ENCODE assay signal across 8 cellular contexts in genomic region chr3:196867155-196867506, GRCh38. TPM values are rescaled to one million over a fixed set of nuclear protein-coding genes. Genes with fewer than 3 reads are reported as not detected.
DNase-seq lines count a peak whose midpoint lies in the region; ATAC-seq and TF ChIP-seq lines count a peak whose summit lies in the region.

No MANE protein-coding gene starts in this region.

- peak overlapping the region; percentile 92 for H4K91ac ChIP-seq in trophoblast cell (ENCODE audit: low read depth, low read length)

- H3K9ac ChIP-seq in OCI-LY3 (ENCODE audit: low read length) (peak overlapping the region; percentile 68), trophoblast cell (ENCODE audit: low read length) (no peak overlapping the region)

- peaks cover 7% of the 10 kb centered on the region for H3K36me3 Mint-ChIP-seq in endothelial cell (ENCODE audit: low read depth, unreplicated experiment)

- no peaks in the 10 kb centered on the region for H3K27me3 ChIP-seq in OCI-LY3 (ENCODE audit: low read depth, low read length)
- H3K27me3 ChIP-seq in trophoblast cell (ENCODE audit: insufficient read depth, low read length), result no peaks in the 10 kb centered on the region

- no peak overlapping the region for H3K23ac ChIP-seq in trophoblast cell (ENCODE audit: low read length)

- peaks cover 13% of the 10 kb centered on the region for H3K4me1 Mint-ChIP-seq in endothelial cell (ENCODE audit: unreplicated experiment)

- peaks cover 44% of the 10 kb centered on the region for H3K79me2 ChIP-seq in OCI-LY3 (ENCODE audit: low read length)
- H3K79me2 ChIP-seq in trophoblast cell (ENCODE audit: control insufficient read depth, insufficient read depth, low read length, poor library complexity), result peaks cover 15% of the 10 kb centered on the region

- no peak for ATAC-seq in HG03095 (IDR thresholded peaks at IDR 0.05; ENCODE audit: unreplicated experiment)

- H2AFZ ChIP-seq in OCI-LY3 (ENCODE audit: low read depth, low read length) (peak overlapping the region; percentile 82), trophoblast cell (ENCODE audit: insufficient read depth, low read length, poor library complexity) (peak overlapping the region; percentile 100)

- H3K9me3 ChIP-seq in OCI-LY3 (ENCODE audit: insufficient read depth, low read length) (no peaks in the 10 kb centered on the region), trophoblast cell (ENCODE audit: insufficient read depth, low read depth, low read length) (no peaks in the 10 kb centered on the region)

- H3K36me3 ChIP-seq in OCI-LY3 (replicated peaks; ENCODE audit: low read depth, low read length) (no peaks in the 10 kb centered on the region), trophoblast cell (ENCODE audit: control insufficient read depth in 1 of 2, insufficient read depth in 2 of 2, low read length in 2 of 2) (peaks cover 3 to 6% of the 10 kb centered on the region in 2 experiments)

- peaks cover 9% of the 10 kb centered on the region for H3K79me1 ChIP-seq in trophoblast cell (ENCODE audit: low read length)

- peaks cover 7% of the 10 kb centered on the region for H3K27me3 Mint-ChIP-seq in endothelial cell (ENCODE audit: unreplicated experiment)

- peaks cover 13% of the 10 kb centered on the region; the same call in 1 of the 2 replicates for H4K20me1 ChIP-seq in OCI-LY3 (ENCODE audit: insufficient read depth, low read length)

- peak overlapping the region; percentile 90 for H3K4me2 ChIP-seq in OCI-LY3 (ENCODE audit: low read length)
- peak overlapping the region; percentile 65 for H3K4me2 ChIP-seq in trophoblast cell (ENCODE audit: low read length)

- H3K27ac Mint-ChIP-seq in endothelial cell (ENCODE audit: unreplicated experiment), result peak overlapping the region; percentile 96

- H3K18ac ChIP-seq in trophoblast cell (ENCODE audit: low read length), result peak overlapping the region; percentile 99

- WGBS in trophoblast cell (ENCODE audit: extremely low coverage, insufficient coverage, insufficient read length), result no CpG with 5 or more reads among the region's 6 CpGs

- H4K12ac ChIP-seq in trophoblast cell (ENCODE audit: low read depth, low read length), result peak overlapping the region; percentile 98

- H2BK120ac ChIP-seq in trophoblast cell (ENCODE audit: insufficient read depth, low read length, poor library complexity), result peak overlapping the region; percentile 91

- H3K4me3 Mint-ChIP-seq in endothelial cell (ENCODE audit: unreplicated experiment), result peak overlapping the region; percentile 95

- peak overlapping the region; percentile 98 for H4K8ac ChIP-seq in trophoblast cell (ENCODE audit: low read depth, low read length)

- no peak overlapping the region for H2BK12ac ChIP-seq in trophoblast cell (ENCODE audit: low read length)

- peak overlapping the region; percentile 94 for H2AK5ac ChIP-seq in trophoblast cell (ENCODE audit: low read length)

- H3K27ac ChIP-seq in OCI-LY3 (ENCODE audit: low read length), result peak overlapping the region; percentile 18; the same call in 1 of the 2 replicates
- H3K27ac ChIP-seq in trophoblast cell (ENCODE audit: low read depth, low read length), result no peak overlapping the region

- no peak for DNase-seq in GM12865 (ENCODE audit: low read depth)
- no peak for DNase-seq in endothelial cell (ENCODE audit: low spot score)
- DNase-seq in trophoblast cell, result no peak
- DNase-seq in pons (ENCODE audit: low spot score), result no peak
- DNase-seq in stimulated activated CD4-positive, alpha-beta T cell treated with anti-CD3 and anti-CD28 coated beads, Interleukin-12 subunit alpha, Interleukin-12 subunit beta, amount 100 ng/mL, for 4 hours, result no peak
- DNase-seq in superior temporal gyrus (ENCODE audit: extremely low spot score), result no peak

- TF ChIP-seq CTCF in GM12865 (IDR thresholded peaks at IDR 0.05; ENCODE audit: insufficient read depth, low read depth, low read length, missing control alignments) (no peak), OCI-LY3 (IDR thresholded peaks at IDR 0.05; ENCODE audit: low read depth, low read length) (no peak), endothelial cell (IDR thresholded peaks at IDR 0.05; ENCODE audit: unreplicated experiment) (no peak)

- H3K4ac ChIP-seq in trophoblast cell (ENCODE audit: low read depth, low read length), result peak overlapping the region; percentile 95

- peak overlapping the region; percentile 97 for H3K14ac ChIP-seq in trophoblast cell (ENCODE audit: low read length)

- H3K4me1 ChIP-seq in OCI-LY3 (ENCODE audit: low read length) (peaks cover 13% of the 10 kb centered on the region), trophoblast cell (ENCODE audit: control insufficient read depth in 1 of 2, insufficient read depth in 2 of 2, low read length in 2 of 2) (peaks cover 6 to 11% of the 10 kb centered on the region in 2 experiments)

- H3K4me3 ChIP-seq in GM12865 (ENCODE audit: low read depth, low read length), result peak overlapping the region; percentile 69
- peak overlapping the region; percentile 83 for H3K4me3 ChIP-seq in OCI-LY3 (ENCODE audit: low read length)
- H3K4me3 ChIP-seq in trophoblast cell (ENCODE audit: low read depth, low read length), result peak overlapping the region; percentile 57

- peak overlapping the region; percentile 89 for H2BK5ac ChIP-seq in trophoblast cell (ENCODE audit: low read depth, low read length, poor library complexity)

- no peaks in the 10 kb centered on the region for H3K9me3 Mint-ChIP-seq in endothelial cell (ENCODE audit: unreplicated experiment)

RNA-seq across cellular contexts. Expression of gene SENP5, which starts 0.6 kb away (rescaled TPM):
- total RNA-seq in endothelial cell (ENCODE audit: unreplicated experiment), result 38.1 TPM
- 26.2 and 27.3 TPM in 2 replicates for polyA plus RNA-seq in trophoblast cell (2013)
